18 cellular contexts compared by ENCODE assay signal in genomic region chr2:43055985-43056384, GRCh38.
"Had no signal": no experiment of that assay in that cellular context is flagged by ENCODE, and none has a peak within 500 bp of the region (broad histone marks: within the 10 kb centered on the region; RNA-seq: fewer than 3 reads in every experiment).

No MANE protein-coding gene starts in this region.

- H3K4me3 ChIP-seq: esophagus muscularis mucosa, gastroesophageal sphincter, heart left ventricle, left ventricle myocardium inferior, transverse colon, vagina had no signal

- H3K36me3 ChIP-seq: esophagus muscularis mucosa, gastroesophageal sphincter, heart left ventricle, left ventricle myocardium inferior, transverse colon, vagina had no signal

- DNase-seq: activated CD4-positive, alpha-beta T cell treated with anti-CD3 and anti-CD28 coated beads for 36 hours; activated CD4-positive, alpha-beta T cell treated with anti-CD3 and anti-CD28 coated beads, Interleukin-2, amount 50 U/mL, for 48 hours; activated gamma-delta T cell treated with Interleukin-2 at 50 U/mL for 16 hours; amniotic stem cell; central memory CD4-positive, alpha-beta T cell; cortex of kidney; effector CD8-positive, alpha-beta T cell; heart left ventricle; left ventricle myocardium inferior; stimulated activated CD4-positive, alpha-beta T cell treated with anti-CD3 and anti-CD28 coated beads, Interleukin-2, amount 100 ng/mL, for 24 hours; stimulated activated naive CD8-positive, alpha-beta T cell treated with anti-CD3 and anti-CD28 coated beads, Interleukin-15, Interleukin-2, amounts not matched to agents 100 U/mL and 50 U/mL, for 24 hours; T-cell; transverse colon had no signal

- H3K4me3 Mint-ChIP-seq: activated CD4-positive, alpha-beta T cell treated with anti-CD3 and anti-CD28 coated beads for 36 hours; T-cell; WTC11 had no signal

- H3K27ac ChIP-seq: esophagus muscularis mucosa, gastroesophageal sphincter, heart left ventricle, left ventricle myocardium inferior, transverse colon, vagina had no signal

- H3K27ac Mint-ChIP-seq: activated CD4-positive, alpha-beta T cell treated with anti-CD3 and anti-CD28 coated beads for 36 hours; activated naive CD4-positive, alpha-beta T cell treated with anti-CD3 and anti-CD28 coated beads, Interleukin-2, amount 50 U/mL, for 72 hours; T-cell; WTC11 had no signal

- H3K9me3 Mint-ChIP-seq: activated naive CD4-positive, alpha-beta T cell treated with anti-CD3 and anti-CD28 coated beads, Interleukin-2, amount 50 U/mL, for 72 hours; T-cell had no signal

- H3K9me3 ChIP-seq: esophagus muscularis mucosa, gastroesophageal sphincter, heart left ventricle, left ventricle myocardium inferior, transverse colon, vagina had no signal

- H3K36me3 Mint-ChIP-seq: activated naive CD4-positive, alpha-beta T cell treated with anti-CD3 and anti-CD28 coated beads, Interleukin-2, amount 50 U/mL, for 72 hours; T-cell; WTC11 had no signal

- H3K27me3 ChIP-seq: esophagus muscularis mucosa, gastroesophageal sphincter, heart left ventricle, transverse colon, vagina had no signal
